Comparison of ENCODE assay signal across 8 cellular contexts in genomic region chr7:136874393-136875032, GRCh38. TPM values are rescaled to one million over a fixed set of nuclear protein-coding genes. Genes with fewer than 3 reads are reported as not detected.
DNase-seq lines count a peak whose midpoint lies in the region; FAIRE-seq and TF ChIP-seq lines count a peak whose summit lies in the region.

No MANE protein-coding gene starts in this region.

- TF ChIP-seq CTCF in GM12875 (IDR thresholded peaks at IDR 0.05; ENCODE audit: borderline replicate concordance, insufficient read depth, low read depth, low read length) (peak; percentile 21; the same call in 1 of the 2 replicates), foreskin fibroblast (IDR thresholded peaks at IDR 0.05; ENCODE audit: low read depth, low read length) (peak; percentile 36)

- in situ Hi-C loops in ACHN (cut with HindIII; ENCODE audit: low pct_ligation_motif_present, low pct_unique_long_range_greater_than_20kb, low sequenced_read_pairs), result no loop called here

- no peak for FAIRE-seq in HTR-8/SVneo (lab: Jason Lieb, UNC)

- DNase-seq in ACHN (peak; percentile 65), RPMI7951 (ENCODE audit: low read depth) (peak; percentile 31), foreskin fibroblast (peak in 1 of 2 donors; percentile 18), NOMO-1 treated with DMSO at 0.1 percent for 48 hours (lab: John Stamatoyannopoulos, UW; ENCODE audit: unreplicated experiment) (no peak), HTR-8/SVneo (ENCODE audit: insufficient read length, low spot score) (no peak), middle frontal gyrus (ENCODE audit: extremely low spot score, low spot score) (no peak)
- no peak for DNase-seq in activated CD4-positive, alpha-beta T cell treated with anti-CD3 and anti-CD28 coated beads for 4 hours

- H3K4me3 ChIP-seq in GM12875 (ENCODE audit: low read depth, low read length) (no peak overlapping the region), foreskin fibroblast (ENCODE audit: low read depth in 1 of 2, low read length in 2 of 2) (no peak overlapping the region)

RNA-seq across cellular contexts. Expression of gene CHRM2, which starts 6.1 kb away (rescaled TPM):
- total RNA-seq in RPMI7951 (2014; rRNA removed; shearing (Covaris generic)), result 0.84 and 0.88 TPM in 2 replicates

Comparison
In these comparisons a context has a peak if more than half of its experiments do, and no peak if none do; other contexts are left out.
1. DNase-seq: peak in ACHN (single experiment) and RPMI7951 (single experiment); none in NOMO-1 treated with DMSO at 0.1 percent for 48 hours (single experiment), HTR-8/SVneo (single experiment), middle frontal gyrus (single experiment) and activated CD4-positive, alpha-beta T cell treated with anti-CD3 and anti-CD28 coated beads for 4 hours (0 of 2).